In genomic region chr1:206356310-206356709, GRCh38 we compare ENCODE assay signal across 8 cellular contexts.
DNase-seq lines count a peak whose midpoint lies in the region; ATAC-seq, FAIRE-seq and TF ChIP-seq lines count a peak whose summit lies in the region.
"Not testable (repeated sequence)": the region's sequence is repeated elsewhere in the genome, so short reads cannot be mapped to it uniquely, and the experiment has no call there.

No MANE protein-coding gene starts in this region.

- not testable (repeated sequence) for FAIRE-seq in A549 (lab: Jason Lieb, UNC)

- H3K4me3 ChIP-seq in A549; fibroblast of mammary gland (ENCODE audit: control insufficient read depth, low read depth, low read length): not testable (repeated sequence)

- H3K4me2 ChIP-seq in A549 = not testable (repeated sequence)

- TF ChIP-seq RAD21 in A549 (conservative IDR thresholded peaks at IDR 0.05 in 1 of 2, IDR thresholded peaks at IDR 0.05 in 1 of 2) = not testable (repeated sequence)

- ATAC-seq in A549 (peak; percentile 63 to 64; a peak in 4 of 6 replicates), GM18868 (IDR thresholded peaks at IDR 0.05; ENCODE audit: unreplicated experiment) (peak; percentile 77), HG02938 (IDR thresholded peaks at IDR 0.05; ENCODE audit: unreplicated experiment) (peak; percentile 56)

- CTCF ChIA-PET in A549 (lab: Yijun Ruan, JAX) = not testable (repeated sequence)

- not testable (repeated sequence) for TF ChIP-seq CTCF in A549 (IDR thresholded peaks at IDR 0.05); fibroblast of mammary gland (conservative IDR thresholded peaks at IDR 0.05; ENCODE audit: control insufficient read depth, insufficient read depth, low read depth, low read length)

- TF ChIP-seq EP300 in A549 (IDR thresholded peaks at IDR 0.05) = not testable (repeated sequence)

- not testable (repeated sequence) for DNase-seq in A549 (ENCODE audit: low read depth in 1 of 2, low spot score in 1 of 2)
- DNase-seq in NCI-H1694 (lab: John Stamatoyannopoulos, UW) (peak; percentile 24), amniotic epithelial cell (ENCODE audit: low read depth) (peak; percentile 46), fibroblast of mammary gland (ENCODE audit: low read depth) (peak; percentile 57), myocyte (ENCODE audit: low read depth) (peak; percentile 6)
- peak; percentile 4 for DNase-seq in activated CD4-positive, alpha-beta T cell treated with anti-CD3 and anti-CD28 coated beads for 48 hours

- not testable (repeated sequence) for H3K4me1 ChIP-seq in A549

- POLR2A ChIA-PET in A549 (lab: Yijun Ruan, JAX) = not testable (repeated sequence)

- not testable (repeated sequence) for TF ChIP-seq POLR2A in A549 (IDR thresholded peaks at IDR 0.05; ENCODE audit: low read length)

- H3K27ac ChIP-seq in A549 = not testable (repeated sequence)

- not testable (repeated sequence) for H3K9me3 ChIP-seq in A549
